ENCODE assay signal across 1 cellular context in the genomic region with DNA sequence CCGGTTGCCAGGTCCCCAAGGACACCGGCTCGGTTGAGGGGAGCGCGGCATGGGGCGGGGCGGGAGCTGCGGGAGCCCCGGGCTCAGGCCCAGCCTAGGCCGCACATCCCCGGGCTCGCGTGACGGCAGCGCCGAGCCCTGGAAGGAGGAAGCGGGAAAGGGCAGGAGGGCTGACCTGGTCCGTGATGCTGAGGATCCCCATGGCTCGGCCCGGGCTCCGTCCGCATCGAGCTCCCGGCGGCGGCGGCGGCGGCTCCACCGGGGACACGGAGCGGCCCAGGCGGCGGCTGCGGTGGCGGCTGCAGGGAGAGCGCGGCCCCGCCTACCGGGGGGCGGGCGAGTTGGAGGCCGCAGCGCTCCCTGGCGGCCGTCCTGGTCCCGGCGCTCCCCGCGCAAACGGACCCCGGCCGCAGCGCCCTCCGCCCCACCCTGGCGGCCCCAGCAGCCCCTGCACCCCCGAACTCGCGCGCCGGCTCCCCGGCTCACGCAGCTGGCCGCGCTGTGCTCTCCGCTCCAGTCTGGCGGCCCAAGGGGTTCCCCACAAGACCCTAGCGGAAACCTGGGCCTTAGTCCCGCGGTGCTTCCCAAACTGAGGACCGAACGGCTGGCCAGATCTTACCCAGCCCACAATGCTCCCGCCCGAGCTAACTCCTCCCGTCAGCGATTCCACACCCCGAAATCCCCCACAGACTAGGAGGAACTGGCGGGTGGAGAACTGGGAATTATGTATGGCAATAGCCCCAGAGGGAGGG.
TF ChIP-seq lines count a peak whose summit lies in the region.

A gene (minus strand): TSS at position 317 of the 752 bp plus-strand sequence. CDS start 115 bp downstream, at position 202.

TF ChIP-seq in K562, 482 proteins besides CTCF, POLR2A, EP300 and RAD21 (continued from another document and continues in another):
- TF ChIP-seq HMGN3 (IDR thresholded peaks at IDR 0.05; ENCODE audit: borderline replicate concordance, extremely low read depth, insufficient read length, low read depth, low read length) = peak; percentile 55
- peak; percentile 74 for TF ChIP-seq ZNF12 (CRISPR knock-in tag; IDR thresholded peaks at IDR 0.05)
- no peak for TF ChIP-seq HNRNPUL1 (IDR thresholded peaks at IDR 0.05; ENCODE audit: low read length)
- TF ChIP-seq, protein P1, sequence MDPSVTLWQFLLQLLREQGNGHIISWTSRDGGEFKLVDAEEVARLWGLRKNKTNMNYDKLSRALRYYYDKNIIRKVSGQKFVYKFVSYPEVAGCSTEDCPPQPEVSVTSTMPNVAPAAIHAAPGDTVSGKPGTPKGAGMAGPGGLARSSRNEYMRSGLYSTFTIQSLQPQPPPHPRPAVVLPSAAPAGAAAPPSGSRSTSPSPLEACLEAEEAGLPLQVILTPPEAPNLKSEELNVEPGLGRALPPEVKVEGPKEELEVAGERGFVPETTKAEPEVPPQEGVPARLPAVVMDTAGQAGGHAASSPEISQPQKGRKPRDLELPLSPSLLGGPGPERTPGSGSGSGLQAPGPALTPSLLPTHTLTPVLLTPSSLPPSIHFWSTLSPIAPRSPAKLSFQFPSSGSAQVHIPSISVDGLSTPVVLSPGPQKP (CRISPR knock-in tag; IDR thresholded peaks at IDR 0.05) = no peak
- peak; percentile 50; the same call in 1 of the 2 replicates for TF ChIP-seq EP400 (IDR thresholded peaks at IDR 0.05)
- TF ChIP-seq, protein P2, sequence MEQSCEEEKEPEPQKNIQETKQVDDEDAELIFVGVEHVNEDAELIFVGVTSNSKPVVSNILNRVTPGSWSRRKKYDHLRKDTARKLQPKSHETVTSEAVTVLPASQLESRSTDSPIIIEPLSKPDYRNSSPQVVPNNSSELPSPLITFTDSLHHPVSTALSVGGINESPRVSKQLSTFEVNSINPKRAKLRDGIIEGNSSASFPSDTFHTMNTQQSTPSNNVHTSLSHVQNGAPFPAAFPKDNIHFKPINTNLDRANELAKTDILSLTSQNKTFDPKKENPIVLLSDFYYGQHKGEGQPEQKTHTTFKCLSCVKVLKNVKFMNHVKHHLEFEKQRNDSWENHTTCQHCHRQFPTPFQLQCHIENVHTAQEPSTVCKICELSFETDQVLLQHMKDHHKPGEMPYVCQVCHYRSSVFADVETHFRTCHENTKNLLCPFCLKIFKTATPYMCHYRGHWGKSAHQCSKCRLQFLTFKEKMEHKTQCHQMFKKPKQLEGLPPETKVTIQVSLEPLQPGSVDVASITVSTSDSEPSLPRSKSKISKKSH (CRISPR knock-in tag; IDR thresholded peaks at IDR 0.05) = no peak
- no peak; the same call in 1 of the 2 replicates for TF ChIP-seq NR3C1 (CRISPR knock-in tag; IDR thresholded peaks at IDR 0.05)
- no peak for TF ChIP-seq NFYB (IDR thresholded peaks at IDR 0.05; ENCODE audit: extremely low read depth, insufficient read length)
- TF ChIP-seq RB1 (IDR thresholded peaks at IDR 0.05; ENCODE audit: low read depth) = peak; percentile 97
- TF ChIP-seq MAZ (CRISPR knock-in tag; conservative IDR thresholded peaks at IDR 0.05 in 1 of 2, IDR thresholded peaks at IDR 0.05 in 1 of 2) = peak in 1 of 2 experiments; percentile 95; a peak in 3 of 4 replicates
- TF ChIP-seq, protein P3, sequence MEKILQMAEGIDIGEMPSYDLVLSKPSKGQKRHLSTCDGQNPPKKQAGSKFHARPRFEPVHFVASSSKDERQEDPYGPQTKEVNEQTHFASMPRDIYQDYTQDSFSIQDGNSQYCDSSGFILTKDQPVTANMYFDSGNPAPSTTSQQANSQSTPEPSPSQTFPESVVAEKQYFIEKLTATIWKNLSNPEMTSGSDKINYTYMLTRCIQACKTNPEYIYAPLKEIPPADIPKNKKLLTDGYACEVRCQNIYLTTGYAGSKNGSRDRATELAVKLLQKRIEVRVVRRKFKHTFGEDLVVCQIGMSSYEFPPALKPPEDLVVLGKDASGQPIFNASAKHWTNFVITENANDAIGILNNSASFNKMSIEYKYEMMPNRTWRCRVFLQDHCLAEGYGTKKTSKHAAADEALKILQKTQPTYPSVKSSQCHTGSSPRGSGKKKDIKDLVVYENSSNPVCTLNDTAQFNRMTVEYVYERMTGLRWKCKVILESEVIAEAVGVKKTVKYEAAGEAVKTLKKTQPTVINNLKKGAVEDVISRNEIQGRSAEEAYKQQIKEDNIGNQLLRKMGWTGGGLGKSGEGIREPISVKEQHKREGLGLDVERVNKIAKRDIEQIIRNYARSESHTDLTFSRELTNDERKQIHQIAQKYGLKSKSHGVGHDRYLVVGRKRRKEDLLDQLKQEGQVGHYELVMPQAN (IDR thresholded peaks at IDR 0.05; ENCODE audit: borderline replicate concordance) = no peak
- TF ChIP-seq GATAD2B (IDR thresholded peaks at IDR 0.05; ENCODE audit: borderline replicate concordance) = peak; percentile 96
- peak; percentile 80 for TF ChIP-seq POLR2G (IDR thresholded peaks at IDR 0.05; ENCODE audit: low read depth, low read length)
- peak; percentile 42 to 84; a peak in 2 of 4 replicates for TF ChIP-seq NONO (IDR thresholded peaks at IDR 0.05; ENCODE audit: low read depth in 2 of 2, low read length in 1 of 2)
- TF ChIP-seq CREM (IDR thresholded peaks at IDR 0.05; ENCODE audit: low read depth) = 0 out of 2 replicates have a peak, but pooled peaks have one; percentile 3
- TF ChIP-seq PPARD (CRISPR knock-in tag; IDR thresholded peaks at IDR 0.05) = no peak
- TF ChIP-seq SIRT6 (IDR thresholded peaks at IDR 0.05; ENCODE audit: low read depth, low read length) = no peak
- no peak for TF ChIP-seq SMARCB1 (IDR thresholded peaks at IDR 0.05; ENCODE audit: insufficient read length, low read depth)
- no peak for TF ChIP-seq ZNF780A (CRISPR knock-in tag; IDR thresholded peaks at IDR 0.05)
- TF ChIP-seq ZNF75A (CRISPR knock-in tag; IDR thresholded peaks at IDR 0.05) = no peak
- TF ChIP-seq KLF10 (CRISPR knock-in tag; IDR thresholded peaks at IDR 0.05) = no peak
- TF ChIP-seq SAP30 (IDR thresholded peaks at IDR 0.05; ENCODE audit: borderline replicate concordance, insufficient read depth, low read depth, low read length, poor library complexity, severe bottlenecking) = peak; percentile 72
- TF ChIP-seq ZKSCAN3 (CRISPR knock-in tag; IDR thresholded peaks at IDR 0.05) = no peak
- TF ChIP-seq ZZZ3 (IDR thresholded peaks at IDR 0.05) = peak; percentile 44; the same call in 1 of the 2 replicates
- no peak for TF ChIP-seq BRCA1 (IDR thresholded peaks at IDR 0.05)
- TF ChIP-seq BRCA1 (CRISPR knock-in tag; IDR thresholded peaks at IDR 0.05) = no peak
- TF ChIP-seq, protein P4, sequence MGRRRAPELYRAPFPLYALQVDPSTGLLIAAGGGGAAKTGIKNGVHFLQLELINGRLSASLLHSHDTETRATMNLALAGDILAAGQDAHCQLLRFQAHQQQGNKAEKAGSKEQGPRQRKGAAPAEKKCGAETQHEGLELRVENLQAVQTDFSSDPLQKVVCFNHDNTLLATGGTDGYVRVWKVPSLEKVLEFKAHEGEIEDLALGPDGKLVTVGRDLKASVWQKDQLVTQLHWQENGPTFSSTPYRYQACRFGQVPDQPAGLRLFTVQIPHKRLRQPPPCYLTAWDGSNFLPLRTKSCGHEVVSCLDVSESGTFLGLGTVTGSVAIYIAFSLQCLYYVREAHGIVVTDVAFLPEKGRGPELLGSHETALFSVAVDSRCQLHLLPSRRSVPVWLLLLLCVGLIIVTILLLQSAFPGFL (CRISPR knock-in tag; IDR thresholded peaks at IDR 0.05) = no peak
- TF ChIP-seq MTF1 (CRISPR knock-in tag; IDR thresholded peaks at IDR 0.05; ENCODE audit: borderline replicate concordance) = no peak
- no peak for TF ChIP-seq KDM1A (IDR thresholded peaks at IDR 0.05)
- TF ChIP-seq, protein P5, sequence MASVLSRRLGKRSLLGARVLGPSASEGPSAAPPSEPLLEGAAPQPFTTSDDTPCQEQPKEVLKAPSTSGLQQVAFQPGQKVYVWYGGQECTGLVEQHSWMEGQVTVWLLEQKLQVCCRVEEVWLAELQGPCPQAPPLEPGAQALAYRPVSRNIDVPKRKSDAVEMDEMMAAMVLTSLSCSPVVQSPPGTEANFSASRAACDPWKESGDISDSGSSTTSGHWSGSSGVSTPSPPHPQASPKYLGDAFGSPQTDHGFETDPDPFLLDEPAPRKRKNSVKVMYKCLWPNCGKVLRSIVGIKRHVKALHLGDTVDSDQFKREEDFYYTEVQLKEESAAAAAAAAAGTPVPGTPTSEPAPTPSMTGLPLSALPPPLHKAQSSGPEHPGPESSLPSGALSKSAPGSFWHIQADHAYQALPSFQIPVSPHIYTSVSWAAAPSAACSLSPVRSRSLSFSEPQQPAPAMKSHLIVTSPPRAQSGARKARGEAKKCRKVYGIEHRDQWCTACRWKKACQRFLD (CRISPR knock-in tag; IDR thresholded peaks at IDR 0.05) = peak; percentile 60; the same call in 1 of the 2 replicates
- peak; percentile 76 for TF ChIP-seq PHF20 (IDR thresholded peaks at IDR 0.05; ENCODE audit: partially characterized antibody)
- TF ChIP-seq, protein P6, sequence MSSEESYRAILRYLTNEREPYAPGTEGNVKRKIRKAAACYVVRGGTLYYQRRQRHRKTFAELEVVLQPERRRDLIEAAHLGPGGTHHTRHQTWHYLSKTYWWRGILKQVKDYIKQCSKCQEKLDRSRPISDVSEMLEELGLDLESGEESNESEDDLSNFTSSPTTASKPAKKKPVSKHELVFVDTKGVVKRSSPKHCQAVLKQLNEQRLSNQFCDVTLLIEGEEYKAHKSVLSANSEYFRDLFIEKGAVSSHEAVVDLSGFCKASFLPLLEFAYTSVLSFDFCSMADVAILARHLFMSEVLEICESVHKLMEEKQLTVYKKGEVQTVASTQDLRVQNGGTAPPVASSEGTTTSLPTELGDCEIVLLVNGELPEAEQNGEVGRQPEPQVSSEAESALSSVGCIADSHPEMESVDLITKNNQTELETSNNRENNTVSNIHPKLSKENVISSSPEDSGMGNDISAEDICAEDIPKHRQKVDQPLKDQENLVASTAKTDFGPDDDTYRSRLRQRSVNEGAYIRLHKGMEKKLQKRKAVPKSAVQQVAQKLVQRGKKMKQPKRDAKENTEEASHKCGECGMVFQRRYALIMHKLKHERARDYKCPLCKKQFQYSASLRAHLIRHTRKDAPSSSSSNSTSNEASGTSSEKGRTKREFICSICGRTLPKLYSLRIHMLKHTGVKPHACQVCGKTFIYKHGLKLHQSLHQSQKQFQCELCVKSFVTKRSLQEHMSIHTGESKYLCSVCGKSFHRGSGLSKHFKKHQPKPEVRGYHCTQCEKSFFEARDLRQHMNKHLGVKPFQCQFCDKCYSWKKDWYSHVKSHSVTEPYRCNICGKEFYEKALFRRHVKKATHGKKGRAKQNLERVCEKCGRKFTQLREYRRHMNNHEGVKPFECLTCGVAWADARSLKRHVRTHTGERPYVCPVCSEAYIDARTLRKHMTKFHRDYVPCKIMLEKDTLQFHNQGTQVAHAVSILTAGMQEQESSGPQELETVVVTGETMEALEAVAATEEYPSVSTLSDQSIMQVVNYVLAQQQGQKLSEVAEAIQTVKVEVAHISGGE (CRISPR knock-in tag; IDR thresholded peaks at IDR 0.05) = peak in 1 of 3 experiments; percentile 9; a peak in 1 of 6 replicates
- peak; percentile 52; the same call in 1 of the 2 replicates for TF ChIP-seq ETV5 (CRISPR knock-in tag; IDR thresholded peaks at IDR 0.05; ENCODE audit: low read depth)
- TF ChIP-seq, protein P7, sequence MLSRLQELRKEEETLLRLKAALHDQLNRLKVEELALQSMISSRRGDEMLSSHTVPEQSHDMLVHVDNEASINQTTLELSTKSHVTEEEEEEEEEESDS (CRISPR knock-in tag; IDR thresholded peaks at IDR 0.05) = no peak
- no peak for TF ChIP-seq FOXK2 (conservative IDR thresholded peaks at IDR 0.05 in 1 of 2, IDR thresholded peaks at IDR 0.05 in 1 of 2; ENCODE audit: low read depth in 2 of 2)
- 0 out of 2 replicates have a peak, but pooled peaks have one; percentile 53 for TF ChIP-seq ZBED1 (IDR thresholded peaks at IDR 0.05)
- TF ChIP-seq ZFPM2 (CRISPR knock-in tag; IDR thresholded peaks at IDR 0.05) = no peak
- no peak for TF ChIP-seq MYNN (IDR thresholded peaks at IDR 0.05)
- TF ChIP-seq MYNN (CRISPR knock-in tag; IDR thresholded peaks at IDR 0.05) = 0 out of 2 replicates have a peak, but pooled peaks have one; percentile 28
- TF ChIP-seq BACH1 (tag; IDR thresholded peaks at IDR 0.05) = no peak
- no peak for TF ChIP-seq SP2 (IDR thresholded peaks at IDR 0.05; ENCODE audit: extremely low read depth, low read depth, low read length, poor library complexity, severe bottlenecking)
- TF ChIP-seq RCOR1 (IDR thresholded peaks at IDR 0.05; ENCODE audit: borderline replicate concordance in 1 of 2, low read depth in 2 of 2, low read length in 2 of 2) = no peak
- TF ChIP-seq, protein P8, sequence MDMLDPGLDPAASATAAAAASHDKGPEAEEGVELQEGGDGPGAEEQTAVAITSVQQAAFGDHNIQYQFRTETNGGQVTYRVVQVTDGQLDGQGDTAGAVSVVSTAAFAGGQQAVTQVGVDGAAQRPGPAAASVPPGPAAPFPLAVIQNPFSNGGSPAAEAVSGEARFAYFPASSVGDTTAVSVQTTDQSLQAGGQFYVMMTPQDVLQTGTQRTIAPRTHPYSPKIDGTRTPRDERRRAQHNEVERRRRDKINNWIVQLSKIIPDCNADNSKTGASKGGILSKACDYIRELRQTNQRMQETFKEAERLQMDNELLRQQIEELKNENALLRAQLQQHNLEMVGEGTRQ (CRISPR knock-in tag; IDR thresholded peaks at IDR 0.05) = peak; percentile 23; the same call in 1 of the 2 replicates
- TF ChIP-seq, protein P9, sequence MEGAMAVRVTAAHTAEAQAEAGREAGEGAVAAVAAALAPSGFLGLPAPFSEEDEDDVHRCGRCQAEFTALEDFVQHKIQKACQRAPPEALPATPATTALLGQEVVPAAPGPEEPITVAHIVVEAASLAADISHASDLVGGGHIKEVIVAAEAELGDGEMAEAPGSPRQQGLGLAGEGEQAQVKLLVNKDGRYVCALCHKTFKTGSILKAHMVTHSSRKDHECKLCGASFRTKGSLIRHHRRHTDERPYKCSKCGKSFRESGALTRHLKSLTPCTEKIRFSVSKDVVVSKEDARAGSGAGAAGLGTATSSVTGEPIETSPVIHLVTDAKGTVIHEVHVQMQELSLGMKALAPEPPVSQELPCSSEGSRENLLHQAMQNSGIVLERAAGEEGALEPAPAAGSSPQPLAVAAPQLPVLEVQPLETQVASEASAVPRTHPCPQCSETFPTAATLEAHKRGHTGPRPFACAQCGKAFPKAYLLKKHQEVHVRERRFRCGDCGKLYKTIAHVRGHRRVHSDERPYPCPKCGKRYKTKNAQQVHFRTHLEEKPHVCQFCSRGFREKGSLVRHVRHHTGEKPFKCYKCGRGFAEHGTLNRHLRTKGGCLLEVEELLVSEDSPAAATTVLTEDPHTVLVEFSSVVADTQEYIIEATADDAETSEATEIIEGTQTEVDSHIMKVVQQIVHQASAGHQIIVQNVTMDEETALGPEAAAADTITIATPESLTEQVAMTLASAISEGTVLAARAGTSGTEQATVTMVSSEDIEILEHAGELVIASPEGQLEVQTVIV (CRISPR knock-in tag; IDR thresholded peaks at IDR 0.05; ENCODE audit: borderline replicate concordance) = no peak
- TF ChIP-seq DDX20 (tag; IDR thresholded peaks at IDR 0.05; ENCODE audit: low read depth) = no peak
- peak in 2 of 3 experiments; percentile 54 to 64 for TF ChIP-seq YY1 (IDR thresholded peaks at IDR 0.05; ENCODE audit: borderline replicate concordance in 1 of 3, control insufficient read depth in 1 of 3, extremely low read depth in 1 of 3, insufficient read depth in 3 of 3, insufficient read length in 1 of 3, insufficient replicate concordance in 2 of 3, low read depth in 1 of 3, low read length in 2 of 3)
- peak; percentile 82 for TF ChIP-seq CXXC5 (CRISPR knock-in tag; IDR thresholded peaks at IDR 0.05)
- no peak for TF ChIP-seq FOXA1 (IDR thresholded peaks at IDR 0.05; ENCODE audit: borderline replicate concordance)
- no peak for TF ChIP-seq BCL6 (CRISPR knock-in tag; IDR thresholded peaks at IDR 0.05)
- 0 out of 4 replicates have a peak, but pooled peaks of 1 of the 2 experiments have one; percentile 26 for TF ChIP-seq TEAD1 (CRISPR knock-in tag; IDR thresholded peaks at IDR 0.05)
- no peak for TF ChIP-seq ZNF239 (CRISPR knock-in tag; IDR thresholded peaks at IDR 0.05)
